ENCODE assay signal across 1 cellular context in the genomic region with DNA sequence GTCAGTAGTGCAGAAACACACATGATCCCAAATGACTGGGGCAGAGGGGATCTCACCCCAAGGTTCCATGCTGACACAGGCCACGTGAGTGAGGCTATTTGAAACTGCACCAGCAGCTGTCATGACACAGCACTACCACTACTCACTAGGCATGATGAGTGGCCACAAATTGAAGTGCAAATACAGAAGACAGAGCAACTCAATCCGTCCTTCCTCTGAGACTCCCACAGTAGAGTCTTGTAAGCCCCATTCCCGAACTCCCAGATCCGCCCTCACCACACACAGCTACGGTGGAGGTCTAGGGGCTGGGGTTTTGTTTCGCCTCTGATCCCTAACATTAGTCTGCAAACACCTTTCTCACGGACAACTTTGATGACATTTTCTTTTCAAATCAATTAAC.
TF ChIP-seq lines count a peak whose summit lies in the region.

No MANE protein-coding gene starts in this region.

TF ChIP-seq in HCT116, 20 proteins besides CTCF, POLR2A, EP300 and RAD21 (continued from another document):
- TF ChIP-seq ZBTB33 (IDR thresholded peaks at IDR 0.05; ENCODE audit: extremely low read depth, insufficient replicate concordance, low read length) (no peak), CBX3 (IDR thresholded peaks at IDR 0.05; ENCODE audit: low read depth) (no peak), FOSL1 (IDR thresholded peaks at IDR 0.05; ENCODE audit: low read depth) (no peak), JUND (IDR thresholded peaks at IDR 0.05) (no peak), ZNF274 (IDR thresholded peaks at IDR 0.05; ENCODE audit: low read depth, low read length) (no peak), SIN3A (IDR thresholded peaks at IDR 0.05; ENCODE audit: low read depth) (no peak), SP1 (IDR thresholded peaks at IDR 0.05; ENCODE audit: low read depth) (no peak)
- TF ChIP-seq, protein P1, sequence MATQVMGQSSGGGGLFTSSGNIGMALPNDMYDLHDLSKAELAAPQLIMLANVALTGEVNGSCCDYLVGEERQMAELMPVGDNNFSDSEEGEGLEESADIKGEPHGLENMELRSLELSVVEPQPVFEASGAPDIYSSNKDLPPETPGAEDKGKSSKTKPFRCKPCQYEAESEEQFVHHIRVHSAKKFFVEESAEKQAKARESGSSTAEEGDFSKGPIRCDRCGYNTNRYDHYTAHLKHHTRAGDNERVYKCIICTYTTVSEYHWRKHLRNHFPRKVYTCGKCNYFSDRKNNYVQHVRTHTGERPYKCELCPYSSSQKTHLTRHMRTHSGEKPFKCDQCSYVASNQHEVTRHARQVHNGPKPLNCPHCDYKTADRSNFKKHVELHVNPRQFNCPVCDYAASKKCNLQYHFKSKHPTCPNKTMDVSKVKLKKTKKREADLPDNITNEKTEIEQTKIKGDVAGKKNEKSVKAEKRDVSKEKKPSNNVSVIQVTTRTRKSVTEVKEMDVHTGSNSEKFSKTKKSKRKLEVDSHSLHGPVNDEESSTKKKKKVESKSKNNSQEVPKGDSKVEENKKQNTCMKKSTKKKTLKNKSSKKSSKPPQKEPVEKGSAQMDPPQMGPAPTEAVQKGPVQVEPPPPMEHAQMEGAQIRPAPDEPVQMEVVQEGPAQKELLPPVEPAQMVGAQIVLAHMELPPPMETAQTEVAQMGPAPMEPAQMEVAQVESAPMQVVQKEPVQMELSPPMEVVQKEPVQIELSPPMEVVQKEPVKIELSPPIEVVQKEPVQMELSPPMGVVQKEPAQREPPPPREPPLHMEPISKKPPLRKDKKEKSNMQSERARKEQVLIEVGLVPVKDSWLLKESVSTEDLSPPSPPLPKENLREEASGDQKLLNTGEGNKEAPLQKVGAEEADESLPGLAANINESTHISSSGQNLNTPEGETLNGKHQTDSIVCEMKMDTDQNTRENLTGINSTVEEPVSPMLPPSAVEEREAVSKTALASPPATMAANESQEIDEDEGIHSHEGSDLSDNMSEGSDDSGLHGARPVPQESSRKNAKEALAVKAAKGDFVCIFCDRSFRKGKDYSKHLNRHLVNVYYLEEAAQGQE (IDR thresholded peaks at IDR 0.05; ENCODE audit: low read depth), result no peak
- TF ChIP-seq, protein P2, sequence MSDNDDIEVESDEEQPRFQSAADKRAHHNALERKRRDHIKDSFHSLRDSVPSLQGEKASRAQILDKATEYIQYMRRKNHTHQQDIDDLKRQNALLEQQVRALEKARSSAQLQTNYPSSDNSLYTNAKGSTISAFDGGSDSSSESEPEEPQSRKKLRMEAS (IDR thresholded peaks at IDR 0.05), result no peak
TF ChIP-seq in HCT116: peak in this region for 0.
